11 cellular contexts compared by ENCODE assay signal in the genomic region with DNA sequence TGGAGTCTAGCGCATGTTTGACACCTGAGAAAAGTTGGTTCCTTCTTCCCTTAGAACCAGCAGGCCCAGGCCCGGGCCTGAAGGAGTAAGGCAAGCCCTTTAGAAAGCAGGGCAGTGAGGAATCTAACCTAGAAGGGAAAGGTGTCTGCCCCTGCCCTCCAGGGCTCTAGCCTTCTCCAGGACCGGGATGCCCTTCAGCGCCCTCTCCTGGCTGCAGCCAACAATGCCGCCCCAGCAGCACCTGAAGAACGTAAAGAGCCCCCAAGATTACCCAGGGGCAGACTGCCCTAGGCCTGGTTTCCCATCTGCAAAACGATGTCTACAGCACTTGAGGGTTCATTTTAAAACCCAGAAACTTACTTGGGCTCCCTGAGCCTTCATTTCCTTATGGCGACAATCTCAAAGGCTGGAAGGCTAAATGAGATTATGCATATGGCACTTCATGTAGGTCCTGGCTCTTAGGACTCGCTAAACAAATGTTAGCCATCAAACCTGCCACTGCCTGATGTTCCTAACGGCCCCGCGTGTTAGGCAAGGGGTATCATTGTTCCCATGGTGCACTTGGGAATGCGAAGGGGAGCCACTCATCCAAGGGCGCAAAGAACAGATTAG.
A peak's percentile ranks its signal among the peaks of the same experiment; 100 is the strongest.
DNase-seq lines count a peak whose midpoint lies in the region; ATAC-seq and TF ChIP-seq lines count a peak whose summit lies in the region.
"Had no signal": no experiment of that assay in that cellular context is flagged by ENCODE, and none has a peak within 500 bp of the region (broad histone marks: within the 10 kb centered on the region; RNA-seq: fewer than 3 reads in every experiment).

No MANE protein-coding gene starts in this region.

- H3F3A ChIP-seq in Loucy (ENCODE audit: low read depth), result no peaks in the 10 kb centered on the region

- H3K4me3 Mint-ChIP-seq in stimulated activated naive CD8-positive, alpha-beta T cell treated with anti-CD3 and anti-CD28 coated beads, Interleukin-15, amount 100 ng/mL, for 72 hours, result no peak overlapping the region
- H3K4me3 Mint-ChIP-seq in chondrocyte (ENCODE audit: unreplicated experiment), result no peak overlapping the region
- H3K4me3 Mint-ChIP-seq: stimulated activated memory B cell treated with anti-CD40 and anti-IgM and Interleukin-4, amounts not matched to agents 10 μg/mL and 1 μg/mL and 100 μg/mL, for 72 hours had no signal

- H3K27me3 Mint-ChIP-seq in stimulated activated naive CD8-positive, alpha-beta T cell treated with anti-CD3 and anti-CD28 coated beads, Interleukin-15, amount 100 ng/mL, for 72 hours, result peaks cover 31% of the 10 kb centered on the region
- H3K27me3 Mint-ChIP-seq in chondrocyte (ENCODE audit: low read depth), result no peaks in the 10 kb centered on the region

- TF ChIP-seq CTCF in Loucy (conservative IDR thresholded peaks at IDR 0.05; ENCODE audit: low read length) (peak; percentile 44), chondrocyte (IDR thresholded peaks at IDR 0.05) (peak; percentile 20), upper lobe of right lung (IDR thresholded peaks at IDR 0.05) (peak; percentile 23)

- no peak overlapping the region for H3K27ac Mint-ChIP-seq in stimulated activated naive CD8-positive, alpha-beta T cell treated with anti-CD3 and anti-CD28 coated beads, Interleukin-15, amount 100 ng/mL, for 72 hours
- H3K27ac Mint-ChIP-seq in chondrocyte (ENCODE audit: unreplicated experiment), result no peak overlapping the region
- H3K27ac Mint-ChIP-seq: stimulated activated memory B cell treated with anti-CD40 and anti-IgM and Interleukin-4, amounts not matched to agents 10 μg/mL and 1 μg/mL and 100 μg/mL, for 72 hours had no signal

- no peaks in the 10 kb centered on the region for H4K20me1 ChIP-seq in Loucy (ENCODE audit: insufficient read depth, low read length, poor library complexity, severe bottlenecking)

- no peak overlapping the region for H3K4me2 ChIP-seq in Loucy (ENCODE audit: low read depth, low read length, poor library complexity, severe bottlenecking)

- H3K36me3 Mint-ChIP-seq in chondrocyte (ENCODE audit: low read depth), result no peaks in the 10 kb centered on the region
- H3K36me3 Mint-ChIP-seq: stimulated activated memory B cell treated with anti-CD40 and anti-IgM and Interleukin-4, amounts not matched to agents 10 μg/mL and 1 μg/mL and 100 μg/mL, for 72 hours had no signal

- no peak overlapping the region for H3K27ac ChIP-seq in upper lobe of right lung
- H3K27ac ChIP-seq: ascending aorta had no signal

- H3K27me3 ChIP-seq in Loucy (ENCODE audit: insufficient read depth, low read length, poor library complexity, severe bottlenecking), result no peaks in the 10 kb centered on the region
- H3K27me3 ChIP-seq in upper lobe of right lung, result no peaks in the 10 kb centered on the region
- H3K27me3 ChIP-seq: ascending aorta had no signal

- no peak overlapping the region for H3K9ac ChIP-seq in Loucy (ENCODE audit: low read depth, low read length, poor library complexity, severe bottlenecking)

- H3K36me3 ChIP-seq in Loucy (ENCODE audit: insufficient read depth, low read length) (no peaks in the 10 kb centered on the region), upper lobe of right lung (no peaks in the 10 kb centered on the region)
- H3K36me3 ChIP-seq: ascending aorta had no signal

- no peaks in the 10 kb centered on the region for H3K79me2 ChIP-seq in Loucy (ENCODE audit: insufficient read depth, low read length)

- no peak for ATAC-seq in stimulated activated naive CD8-positive, alpha-beta T cell treated with anti-CD3 and anti-CD28 coated beads, Interleukin-15, Interleukin-2, amounts not matched to agents 100 U/mL and 50 U/mL, for 24 hours
- no peak for ATAC-seq in stimulated activated naive CD8-positive, alpha-beta T cell treated with anti-CD3 and anti-CD28 coated beads, Interleukin-15, amount 100 ng/mL, for 72 hours
- peak; percentile 31 for ATAC-seq in upper lobe of right lung
- ATAC-seq in HG03457 (IDR thresholded peaks at IDR 0.05; ENCODE audit: unreplicated experiment), result no peak
- ATAC-seq: stimulated activated memory B cell treated with anti-CD40 and anti-IgM and Interleukin-4, amounts not matched to agents 10 μg/mL and 1 μg/mL and 100 μg/mL, for 72 hours had no signal

- H2AFZ ChIP-seq in Loucy (ENCODE audit: low read length), result no peak overlapping the region

- intact Hi-C loops in upper lobe of right lung (cut with DNase I), result no loop called here

- H3K4me1 ChIP-seq in Loucy (ENCODE audit: insufficient read depth, low read length, poor library complexity, severe bottlenecking), result no peaks in the 10 kb centered on the region
- H3K4me1 ChIP-seq in upper lobe of right lung, result no peaks in the 10 kb centered on the region
- H3K4me1 ChIP-seq: ascending aorta had no signal

- H3K9me3 ChIP-seq in Loucy (ENCODE audit: insufficient read depth, low read depth, low read length), result no peaks in the 10 kb centered on the region; the same call in 1 of the 2 replicates
- no peaks in the 10 kb centered on the region for H3K9me3 ChIP-seq in upper lobe of right lung
- H3K9me3 ChIP-seq: ascending aorta had no signal

- peaks cover 8 to 9% of the 10 kb centered on the region in 2 donors for H3K9me3 Mint-ChIP-seq in stimulated activated naive CD8-positive, alpha-beta T cell treated with anti-CD3 and anti-CD28 coated beads, Interleukin-15, amount 100 ng/mL, for 72 hours
- peaks cover 41% of the 10 kb centered on the region for H3K9me3 Mint-ChIP-seq in chondrocyte (ENCODE audit: low read depth)

- H3K4me3 ChIP-seq in Loucy (ENCODE audit: low read length, poor library complexity, severe bottlenecking) (no peak overlapping the region), upper lobe of right lung (no peak overlapping the region)
- H3K4me3 ChIP-seq: ascending aorta had no signal

- H3K4me1 Mint-ChIP-seq in stimulated activated naive CD8-positive, alpha-beta T cell treated with anti-CD3 and anti-CD28 coated beads, Interleukin-15, amount 100 ng/mL, for 72 hours, result no peaks in the 10 kb centered on the region
- no peaks in the 10 kb centered on the region for H3K4me1 Mint-ChIP-seq in chondrocyte (ENCODE audit: low read depth)
- H3K4me1 Mint-ChIP-seq: stimulated activated memory B cell treated with anti-CD40 and anti-IgM and Interleukin-4, amounts not matched to agents 10 μg/mL and 1 μg/mL and 100 μg/mL, for 72 hours had no signal

- DNase-seq in stimulated activated naive CD8-positive, alpha-beta T cell treated with anti-CD3 and anti-CD28 coated beads, Interleukin-15, Interleukin-2, amounts not matched to agents 100 U/mL and 50 U/mL, for 24 hours, result peak; percentile 10
- no peak for DNase-seq in stimulated activated naive CD8-positive, alpha-beta T cell treated with anti-CD3 and anti-CD28 coated beads, Interleukin-15, amount 100 ng/mL, for 72 hours
- DNase-seq in chondrocyte (ENCODE audit: low spot score) (no peak), upper lobe of right lung (peak; percentile 56), Kasumi-1 (lab: John Stamatoyannopoulos, UW) (no peak)
- DNase-seq in central memory CD4-positive, alpha-beta T cell, result no peak
- DNase-seq: NCI-H2227 treated with DMSO at 0.1 percent for 48 hours had no signal

- H3K9me2 ChIP-seq in Loucy (replicated peaks; ENCODE audit: low read depth, low read length), result no peaks in the 10 kb centered on the region

Comparison
In these comparisons a context has a peak if more than half of its experiments do, and no peak if none do; other contexts are left out.
1. DNase-seq: peak in stimulated activated naive CD8-positive, alpha-beta T cell treated with anti-CD3 and anti-CD28 coated beads, Interleukin-15, Interleukin-2, amounts not matched to agents 100 U/mL and 50 U/mL, for 24 hours (single experiment) and upper lobe of right lung (single experiment); none in stimulated activated naive CD8-positive, alpha-beta T cell treated with anti-CD3 and anti-CD28 coated beads, Interleukin-15, amount 100 ng/mL, for 72 hours (0 of 2), chondrocyte (single experiment), Kasumi-1 (0 of 2) and central memory CD4-positive, alpha-beta T cell (single experiment).
2. Peak in every context shown above with its lines, with median percentiles within 50 percentile points of each other: CTCF ChIP-seq.